In genomic region chr11:67374571-67375276, GRCh38 we compare ENCODE assay signal across 10 cellular contexts. TPM values are rescaled to one million over a fixed set of nuclear protein-coding genes. Genes with fewer than 3 reads are reported as not detected.
DNase-seq lines count a peak whose midpoint lies in the region; ATAC-seq and TF ChIP-seq lines count a peak whose summit lies in the region.
"Had no signal": no experiment of that assay in that cellular context is flagged by ENCODE, and none has a peak within 500 bp of the region (broad histone marks: within the 10 kb centered on the region; RNA-seq: fewer than 3 reads in every experiment).

No MANE protein-coding gene starts in this region.

- H3F3A ChIP-seq in DOHH2 (ENCODE audit: control insufficient read depth, insufficient read depth): peaks cover 5% of the 10 kb centered on the region; the same call in 1 of the 2 replicates

- no peak overlapping the region for H2BK5ac ChIP-seq in trophoblast cell (ENCODE audit: low read depth, low read length, poor library complexity)

- H3K27ac ChIP-seq in DOHH2 (ENCODE audit: low read depth, low read length): peak overlapping the region; percentile 86
- peak overlapping the region; percentile 98 for H3K27ac ChIP-seq in Panc1 (ENCODE audit: low read length)
- H3K27ac ChIP-seq in esophagus squamous epithelium: peak overlapping the region; percentile 82 to 98 (median 92)
- peak overlapping the region; percentile 34 for H3K27ac ChIP-seq in trophoblast cell (ENCODE audit: low read depth, low read length)

- H2BK12ac ChIP-seq in trophoblast cell (ENCODE audit: low read length): peak overlapping the region; percentile 15

- peaks cover 29% of the 10 kb centered on the region for H3K79me1 ChIP-seq in trophoblast cell (ENCODE audit: low read length)

- peaks cover 11% of the 10 kb centered on the region for H4K20me1 ChIP-seq in DOHH2 (ENCODE audit: control insufficient read depth, insufficient read depth, low read depth, low read length)

- TF ChIP-seq POLR2A in esophagus squamous epithelium (IDR thresholded peaks at IDR 0.05): no peak

- peak overlapping the region; percentile 99 for H3K4me2 ChIP-seq in DOHH2 (ENCODE audit: low read length)
- H3K4me2 ChIP-seq in trophoblast cell (ENCODE audit: low read length): peak overlapping the region; percentile 72

- peak overlapping the region; percentile 46 for H4K8ac ChIP-seq in trophoblast cell (ENCODE audit: low read depth, low read length)

- no peaks in the 10 kb centered on the region for H3K9me3 ChIP-seq in DOHH2 (ENCODE audit: control insufficient read depth, insufficient read depth, low read length)
- no peaks in the 10 kb centered on the region for H3K9me3 ChIP-seq in Panc1 (ENCODE audit: control insufficient read depth, insufficient read depth, low read depth, low read length)
- no peaks in the 10 kb centered on the region for H3K9me3 ChIP-seq in esophagus squamous epithelium
- peaks cover 1% of the 10 kb centered on the region for H3K9me3 ChIP-seq in trophoblast cell (ENCODE audit: insufficient read depth, low read depth, low read length)

- no peak overlapping the region for H3K23ac ChIP-seq in trophoblast cell (ENCODE audit: low read length)

- peaks cover 45% of the 10 kb centered on the region for H3K79me2 ChIP-seq in DOHH2 (ENCODE audit: control insufficient read depth, low read length)
- H3K79me2 ChIP-seq in trophoblast cell (ENCODE audit: control insufficient read depth, insufficient read depth, low read length, poor library complexity): peaks cover 5% of the 10 kb centered on the region

- no peak overlapping the region for H2AFZ ChIP-seq in trophoblast cell (ENCODE audit: insufficient read depth, low read length, poor library complexity)

- CTCF ChIA-PET in Panc1 (lab: Charles Lee): interaction anchor here (0.5 to 6.9 kb wide), 5 partner anchors 6 to 108 kb away, joined by 4 to 58 read pairs (median 12); no protein-coding TSS in a partner anchor

- TF ChIP-seq CTCF in DOHH2 (IDR thresholded peaks at IDR 0.05; ENCODE audit: low read depth, low read length, poor library complexity, severe bottlenecking) (no peak), Panc1 (IDR thresholded peaks at IDR 0.05) (no peak), esophagus squamous epithelium (IDR thresholded peaks at IDR 0.05) (no peak)

- H3K4me3 ChIP-seq in DOHH2 (ENCODE audit: low read length): peak overlapping the region; percentile 96
- peak overlapping the region; percentile 65 to 69 for H3K4me3 ChIP-seq in Panc1 (ENCODE audit: low read depth in 2 of 2, low read length in 2 of 2)
- H3K4me3 ChIP-seq in esophagus squamous epithelium: peak overlapping the region in 3 of 4 donors; percentile 57 to 98 (median 85)
- H3K4me3 ChIP-seq in trophoblast cell (ENCODE audit: low read depth, low read length): no peak overlapping the region

- intact Hi-C loops in Panc1 (cut with micrococcal nuclease; ENCODE audit: unreplicated experiment): no loop called here
- intact Hi-C loops in esophagus squamous epithelium (cut with DNase I): no loop called here
- intact Hi-C loops in left colon (cut with DNase I, micrococcal nuclease): no loop called here

- H2BK120ac ChIP-seq in trophoblast cell (ENCODE audit: insufficient read depth, low read length, poor library complexity): peak overlapping the region; percentile 18

- peak overlapping the region; percentile 22 for H3K18ac ChIP-seq in trophoblast cell (ENCODE audit: low read length)

- DNase-seq in Panc1 (ENCODE audit: low read depth, low spot score) (no peak), esophagus squamous epithelium (lab: John Stamatoyannopoulos, UW) (no peak), trophoblast cell (no peak), left colon (no peak)
- no peak for DNase-seq in activated CD4-positive, alpha-beta T cell treated with anti-CD3 and anti-CD28 coated beads, Interleukin-2, amount 50 U/mL, for 4 hours
- DNase-seq: NCI-H187 treated with DMSO at 0.1 percent for 48 hours had no signal

- peak overlapping the region; percentile 35 for H4K12ac ChIP-seq in trophoblast cell (ENCODE audit: low read depth, low read length)

- BruUV-seq in Panc1 (replicated peaks; lab: Mats Ljungman, UMichigan): TSS peak; percentile 94

- in situ Hi-C loops in Panc1 (cut with HindIII; ENCODE audit: low pct_unique_long_range_greater_than_20kb, low sequenced_read_pairs): no loop called here

- no peak overlapping the region for H3K4ac ChIP-seq in trophoblast cell (ENCODE audit: low read depth, low read length)

- peaks cover 79% of the 10 kb centered on the region for H3K4me1 ChIP-seq in DOHH2 (ENCODE audit: control insufficient read depth, low read length)
- H3K4me1 ChIP-seq in Panc1 (ENCODE audit: control insufficient read depth, insufficient read depth, low read length): peaks cover 75% of the 10 kb centered on the region
- H3K4me1 ChIP-seq in esophagus squamous epithelium: peaks cover 47 to 72% (median 58%) of the 10 kb centered on the region in 3 donors
- peaks cover 39 to 47% of the 10 kb centered on the region in 2 experiments for H3K4me1 ChIP-seq in trophoblast cell (ENCODE audit: control insufficient read depth in 1 of 2, insufficient read depth in 2 of 2, low read length in 2 of 2)

- no peak overlapping the region for H2AK5ac ChIP-seq in trophoblast cell (ENCODE audit: low read length)

- ATAC-seq in Panc1: peak; percentile 6; the same call in 1 of the 2 replicates
- ATAC-seq in HG02763 (IDR thresholded peaks at IDR 0.05; ENCODE audit: unreplicated experiment): no peak
- ATAC-seq in GM21723 (IDR thresholded peaks at IDR 0.05; ENCODE audit: unreplicated experiment): no peak
- ATAC-seq in left colon: no peak

- H3K9ac ChIP-seq in trophoblast cell (ENCODE audit: low read length): no peak overlapping the region

- POLR2A ChIA-PET in Panc1 (lab: Charles Lee): interaction anchor here (0.7 to 2.2 kb wide), 4 partner anchors 7 to 253 kb away, joined by 3 to 32 read pairs (median 9); partner anchors contain the start of gene POLD4

- peak overlapping the region; percentile 36 for H3K14ac ChIP-seq in trophoblast cell (ENCODE audit: low read length)

- peak overlapping the region; percentile 50 for H4K91ac ChIP-seq in trophoblast cell (ENCODE audit: low read depth, low read length)

- H3K27me3 ChIP-seq in DOHH2 (ENCODE audit: control insufficient read depth, low read length): no peaks in the 10 kb centered on the region
- H3K27me3 ChIP-seq in Panc1 (ENCODE audit: control insufficient read depth, insufficient read depth, low read length): no peaks in the 10 kb centered on the region
- H3K27me3 ChIP-seq in esophagus squamous epithelium: peaks cover 0 to 11% (median 0%) of the 10 kb centered on the region in 4 donors
- H3K27me3 ChIP-seq in trophoblast cell (ENCODE audit: insufficient read depth, low read length): peaks cover 15% of the 10 kb centered on the region

- WGBS in esophagus squamous epithelium, 2 donors: 10 to 80% methylated on average over 1 to 4 of the region's 9 CpGs
- WGBS in trophoblast cell (ENCODE audit: extremely low coverage, insufficient coverage, insufficient read length): no CpG with 5 or more reads among the region's 9 CpGs

- no peaks in the 10 kb centered on the region for H3K9me2 ChIP-seq in DOHH2 (replicated peaks; ENCODE audit: control insufficient read depth, low read length)

- peaks cover 4% of the 10 kb centered on the region; the same call in 1 of the 2 replicates for H3K36me3 ChIP-seq in DOHH2 (ENCODE audit: control insufficient read depth, low read length)
- H3K36me3 ChIP-seq in Panc1 (ENCODE audit: control insufficient read depth, insufficient read depth, low read length): no peaks in the 10 kb centered on the region; the same call in 1 of the 2 replicates
- H3K36me3 ChIP-seq in esophagus squamous epithelium: no peaks in the 10 kb centered on the region
- H3K36me3 ChIP-seq in trophoblast cell (ENCODE audit: control insufficient read depth in 1 of 2, insufficient read depth in 2 of 2, low read length in 2 of 2): no peaks in the 10 kb centered on the region

RNA-seq across cellular contexts. Expression of gene CLCF1, which starts 1.3 kb away (rescaled TPM):
- total RNA-seq in Panc1 (2021; ENCODE audit: unreplicated experiment): 9.3 TPM
- polyA plus RNA-seq in Panc1 (2012; ENCODE audit: insufficient read length): 9.0 TPM
- total RNA-seq in esophagus squamous epithelium: 1 to 10 TPM; 2.3 to 6.8 (median 2.7) TPM
- 3.1 TPM in 2 replicates for polyA plus RNA-seq in trophoblast cell (2013)
- 1 to 10 TPM; 2.2 to 2.4 TPM for total RNA-seq in left colon
- total RNA-seq: activated naive CD4-positive, alpha-beta T cell treated with anti-CD3 and anti-CD28 coated beads for 36 hours had no signal

RNA-seq across cellular contexts. Expression of gene RAD9A, which starts 17.1 kb away (rescaled TPM):
- total RNA-seq in Panc1 (2021; ENCODE audit: unreplicated experiment) (33.1 TPM), esophagus squamous epithelium (10 to 100 TPM; 10.6 to 18.3 (median 12.7) TPM), left colon (10 to 100 TPM; 27.4 to 40.6 TPM)
- polyA plus RNA-seq in Panc1 (2012; ENCODE audit: insufficient read length): 24.4 TPM
- 13.2 and 14.2 TPM in 2 replicates for polyA plus RNA-seq in trophoblast cell (2013)

RNA-seq across cellular contexts. Expression of gene POLD4, which starts 21.4 kb away (rescaled TPM):
- 78.7 TPM for total RNA-seq in Panc1 (2021; ENCODE audit: unreplicated experiment)
- 119 TPM for polyA plus RNA-seq in Panc1 (2012; ENCODE audit: insufficient read length)
- total RNA-seq in esophagus squamous epithelium: 100 to 1,000 TPM in 1 of 4 donors, 10 to 100 TPM in 3; 62.6 to 113 (median 74.7) TPM
- polyA plus RNA-seq in trophoblast cell (2013): 45.2 and 45.7 TPM in 2 replicates
- total RNA-seq in left colon: 100 to 1,000 TPM; 237 to 262 TPM

RNA-seq across cellular contexts. Expression of gene PPP1CA, which starts 26.9 kb away (rescaled TPM):
- total RNA-seq in Panc1 (2021; ENCODE audit: unreplicated experiment) (361 TPM), esophagus squamous epithelium (100 to 1,000 TPM; 146 to 202 (median 185) TPM), left colon (100 to 1,000 TPM; 214 to 243 TPM)
- 412 TPM for polyA plus RNA-seq in Panc1 (2012; ENCODE audit: insufficient read length)
- 208 and 213 TPM in 2 replicates for polyA plus RNA-seq in trophoblast cell (2013)

RNA-seq across cellular contexts. Expression of gene TBC1D10C, which starts 29.2 kb away (rescaled TPM):
- total RNA-seq in Panc1 (2021; ENCODE audit: unreplicated experiment) (0.33 TPM), esophagus squamous epithelium (1 to 10 TPM; 1.7 to 7.2 (median 3.5) TPM), left colon (1 to 10 TPM; 3.0 to 4.2 TPM)
- polyA plus RNA-seq in Panc1 (2012; ENCODE audit: insufficient read length): 0.68 TPM
- 0.04 and 0.15 TPM in 2 replicates for polyA plus RNA-seq in trophoblast cell (2013)

Comparison
In these comparisons a context has a peak if more than half of its experiments do, and no peak if none do; other contexts are left out.
1. H3K27ac ChIP-seq: peak in every context shown above with its lines; median percentile 98 in Panc1; 92 in esophagus squamous epithelium; 86 in DOHH2; 34 in trophoblast cell.